ENCODE assay signal across 9 cellular contexts in the genomic region with DNA sequence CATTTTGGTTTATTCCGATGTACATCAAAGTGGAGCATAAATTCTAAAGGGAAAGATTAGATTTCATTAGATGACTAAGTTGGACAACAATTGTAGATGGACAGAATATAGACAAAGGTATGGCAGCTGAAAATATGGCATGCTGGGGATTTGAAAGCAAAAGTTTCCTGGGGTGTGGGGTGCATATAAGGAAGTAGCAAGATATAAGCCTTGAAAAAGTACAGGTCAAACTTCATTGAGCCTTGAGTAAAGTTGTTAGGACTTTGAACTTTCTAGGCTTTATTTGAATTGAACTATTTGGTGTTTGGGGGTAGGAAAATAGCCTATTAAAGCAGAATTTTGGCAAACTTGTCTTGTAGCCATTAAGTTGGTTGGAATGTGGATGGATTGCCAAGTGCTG.
"Had no signal": no experiment of that assay in that cellular context is flagged by ENCODE, and none has a peak within 500 bp of the region (broad histone marks: within the 10 kb centered on the region; RNA-seq: fewer than 3 reads in every experiment).

No MANE protein-coding gene starts in this region.

- H3K4me3 ChIP-seq: GM23338, HAP-1 had no signal

- ATAC-seq: GM23338, HCT116 had no signal

- DNase-seq: H7, HFFc6, Karpas-422, KBM-7 had no signal

- FAIRE-seq: H1, HTR-8/SVneo had no signal
